8 cellular contexts compared by ENCODE assay signal in the genomic region with DNA sequence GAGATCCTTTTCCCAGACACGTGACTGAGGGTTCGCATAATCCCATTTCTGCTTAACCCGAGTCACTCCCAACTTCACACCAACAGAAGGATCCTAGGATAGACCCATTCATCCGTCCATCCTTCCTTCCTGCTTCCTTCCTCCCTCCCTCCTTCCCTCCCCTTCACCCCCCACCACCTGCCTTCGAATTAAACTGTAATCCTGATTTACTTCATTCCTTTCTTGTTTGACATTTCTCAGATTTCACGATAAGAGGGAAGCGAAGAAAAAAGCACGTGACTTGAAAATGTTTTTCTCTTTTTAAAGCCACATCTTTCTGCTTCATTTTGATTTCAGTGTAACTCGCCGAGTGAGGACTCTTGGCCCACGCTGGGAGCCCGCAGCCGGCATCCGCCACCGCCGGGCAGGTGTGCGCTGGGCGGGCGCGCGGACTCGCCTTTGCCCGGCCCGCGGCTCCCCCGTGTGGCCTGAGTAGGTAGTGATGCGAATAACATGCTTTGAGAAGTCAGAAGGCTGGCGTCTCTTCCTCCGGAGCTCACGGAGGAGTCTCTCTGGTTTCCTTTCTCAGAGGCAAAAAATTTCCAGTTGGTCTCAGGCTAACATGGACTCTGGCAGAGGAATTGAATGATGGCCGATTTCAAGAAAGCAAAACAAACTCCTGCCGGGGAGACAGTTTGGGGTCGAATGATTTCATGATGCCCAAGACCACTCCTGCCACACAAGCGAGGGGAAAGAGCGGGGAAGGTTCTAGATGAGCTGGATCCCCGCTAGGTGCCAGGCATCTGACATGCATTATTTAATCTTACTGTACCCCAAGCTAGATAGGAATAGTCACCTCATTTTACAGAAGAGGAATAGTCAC.
DNase-seq lines count a peak whose midpoint lies in the region; ATAC-seq and TF ChIP-seq lines count a peak whose summit lies in the region.

No MANE protein-coding gene starts in this region.

- TF ChIP-seq CTCF in fibroblast of villous mesenchyme (IDR thresholded peaks at IDR 0.05; ENCODE audit: insufficient read depth, low read depth, low read length): peak; percentile 87
- TF ChIP-seq CTCF in neural progenitor cell (IDR thresholded peaks at IDR 0.05): peak; percentile 93

- H3K27ac Mint-ChIP-seq in activated T-helper 2 cell treated with anti-CD3 and anti-CD28 coated beads, Interferon-gamma antibody, Interleukin-2, Interleukin-4, amounts not matched to agents 10 μg/mL and 5 μg/mL and 100 μg/mL, durations not matched to agents 14 hours and 24 hours and 36 hours: no peak overlapping the region
- no peak overlapping the region for H3K27ac Mint-ChIP-seq in neural progenitor cell

- H3K36me3 Mint-ChIP-seq in activated T-helper 2 cell treated with anti-CD3 and anti-CD28 coated beads, Interferon-gamma antibody, Interleukin-2, Interleukin-4, amounts not matched to agents 10 μg/mL and 5 μg/mL and 100 μg/mL, durations not matched to agents 14 hours and 24 hours and 36 hours (ENCODE audit: low read depth): peaks cover 6% of the 10 kb centered on the region
- no peaks in the 10 kb centered on the region for H3K36me3 Mint-ChIP-seq in neural progenitor cell

- H3K27ac ChIP-seq in neural progenitor cell (no peak overlapping the region), stomach smooth muscle (ENCODE audit: low read length) (no peak overlapping the region)

- no peaks in the 10 kb centered on the region for H3F3A ChIP-seq in neural progenitor cell (ENCODE audit: low read depth)

- peak overlapping the region; percentile 10 for H3K4me3 Mint-ChIP-seq in activated T-helper 2 cell treated with anti-CD3 and anti-CD28 coated beads, Interferon-gamma antibody, Interleukin-2, Interleukin-4, amounts not matched to agents 10 μg/mL and 5 μg/mL and 100 μg/mL, durations not matched to agents 14 hours and 24 hours and 36 hours (ENCODE audit: low read depth)
- H3K4me3 Mint-ChIP-seq in neural progenitor cell: peak overlapping the region; percentile 64

- peak overlapping the region; percentile 79 for H3K4me2 ChIP-seq in neural progenitor cell

- peaks cover 4% of the 10 kb centered on the region for H3K27me3 Mint-ChIP-seq in activated T-helper 2 cell treated with anti-CD3 and anti-CD28 coated beads, Interferon-gamma antibody, Interleukin-2, Interleukin-4, amounts not matched to agents 10 μg/mL and 5 μg/mL and 100 μg/mL, durations not matched to agents 14 hours and 24 hours and 36 hours (ENCODE audit: low read depth)
- peaks cover 5% of the 10 kb centered on the region for H3K27me3 Mint-ChIP-seq in neural progenitor cell (ENCODE audit: insufficient read depth, low read depth)

- intact Hi-C loops in activated T-helper 2 cell treated with anti-CD3 and anti-CD28 coated beads, Interferon-gamma antibody, Interleukin-2, Interleukin-4, amounts not matched to agents 10 μg/mL and 5 μg/mL and 100 μg/mL, durations not matched to agents 14 hours and 24 hours and 36 hours (cut with micrococcal nuclease): loop anchor here (1.0 to 5.0 kb wide), 4 partner anchors 324 to 637 kb away; no protein-coding TSS in a partner anchor

- H2AFZ ChIP-seq in neural progenitor cell (replicated peaks): peak overlapping the region; percentile 36

- peaks cover 24% of the 10 kb centered on the region for H3K4me1 Mint-ChIP-seq in activated T-helper 2 cell treated with anti-CD3 and anti-CD28 coated beads, Interferon-gamma antibody, Interleukin-2, Interleukin-4, amounts not matched to agents 10 μg/mL and 5 μg/mL and 100 μg/mL, durations not matched to agents 14 hours and 24 hours and 36 hours (ENCODE audit: low read depth)
- peaks cover 10% of the 10 kb centered on the region for H3K4me1 Mint-ChIP-seq in neural progenitor cell

- H4K20me1 ChIP-seq in neural progenitor cell (ENCODE audit: low read depth): no peaks in the 10 kb centered on the region

- H3K27me3 ChIP-seq in neural progenitor cell (peaks cover 15% of the 10 kb centered on the region), stomach smooth muscle (ENCODE audit: control insufficient read depth in 1 of 2, insufficient read depth in 2 of 2, low read length in 2 of 2) (no peaks in the 10 kb centered on the region)

- H3K4me1 ChIP-seq in neural progenitor cell (peaks cover 7% of the 10 kb centered on the region), stomach smooth muscle (ENCODE audit: control insufficient read depth, insufficient read depth, low read length) (no peaks in the 10 kb centered on the region)

- H3K4me3 ChIP-seq in fibroblast of villous mesenchyme (ENCODE audit: low read depth, low read length): peak overlapping the region; percentile 19
- H3K4me3 ChIP-seq in neural progenitor cell: peak overlapping the region; percentile 36
- H3K4me3 ChIP-seq in stomach smooth muscle (ENCODE audit: low read length in 2 of 2): peak overlapping the region; percentile 48 to 52

- H3K9ac ChIP-seq in neural progenitor cell: no peak overlapping the region
- no peak overlapping the region for H3K9ac ChIP-seq in stomach smooth muscle (ENCODE audit: low read length in 2 of 2)

- ATAC-seq in GM21423 (IDR thresholded peaks at IDR 0.05; ENCODE audit: unreplicated experiment): peak; percentile 91

- no peaks in the 10 kb centered on the region for H3K9me3 Mint-ChIP-seq in activated T-helper 2 cell treated with anti-CD3 and anti-CD28 coated beads, Interferon-gamma antibody, Interleukin-2, Interleukin-4, amounts not matched to agents 10 μg/mL and 5 μg/mL and 100 μg/mL, durations not matched to agents 14 hours and 24 hours and 36 hours
- H3K9me3 Mint-ChIP-seq in neural progenitor cell: no peaks in the 10 kb centered on the region

- no peaks in the 10 kb centered on the region for H3K79me2 ChIP-seq in neural progenitor cell (ENCODE audit: low read depth)

- H3K36me3 ChIP-seq in neural progenitor cell (no peaks in the 10 kb centered on the region), stomach smooth muscle (ENCODE audit: control insufficient read depth in 2 of 2, insufficient read depth in 2 of 2, low read length in 2 of 2) (peaks cover 0 to 9% of the 10 kb centered on the region in 2 donors)

- DNase-seq in DMS153 (lab: John Stamatoyannopoulos, UW) (peak; percentile 0), HUDEP-2 (lab: John Stamatoyannopoulos, UW; ENCODE audit: unreplicated experiment in 76 of 76) (peak in 60 of 76 experiments; percentile 2 to 67 (median 40)), RPMI7951 (ENCODE audit: low read depth) (peak; percentile 42), fibroblast of villous mesenchyme (ENCODE audit: low read depth) (peak; percentile 64), neural progenitor cell (ENCODE audit: low spot score) (peak; percentile 87)
- peak; percentile 71 for DNase-seq in activated T-helper 2 cell treated with anti-CD3 and anti-CD28 coated beads, Interferon-gamma antibody, Interleukin-2, Interleukin-4, amounts not matched to agents 10 μg/mL and 5 μg/mL and 100 μg/mL, durations not matched to agents 14 hours and 24 hours and 36 hours (ENCODE audit: low spot score)

- H3K9me3 ChIP-seq in neural progenitor cell (ENCODE audit: low read depth) (no peaks in the 10 kb centered on the region), stomach smooth muscle (ENCODE audit: control insufficient read depth in 2 of 2, low read length in 2 of 2) (no peaks in the 10 kb centered on the region)

Comparison
In these comparisons a context has a peak if more than half of its experiments do, and no peak if none do; other contexts are left out.
1. DNase-seq: peak in every context shown above with its lines; median percentile 87 in neural progenitor cell; 71 in activated T-helper 2 cell treated with anti-CD3 and anti-CD28 coated beads, Interferon-gamma antibody, Interleukin-2, Interleukin-4, amounts not matched to agents 10 μg/mL and 5 μg/mL and 100 μg/mL, durations not matched to agents 14 hours and 24 hours and 36 hours; 64 in fibroblast of villous mesenchyme; 42 in RPMI7951; 40 in HUDEP-2; 0 in DMS153.